2 cellular contexts compared by ENCODE assay signal in the genomic region with DNA sequence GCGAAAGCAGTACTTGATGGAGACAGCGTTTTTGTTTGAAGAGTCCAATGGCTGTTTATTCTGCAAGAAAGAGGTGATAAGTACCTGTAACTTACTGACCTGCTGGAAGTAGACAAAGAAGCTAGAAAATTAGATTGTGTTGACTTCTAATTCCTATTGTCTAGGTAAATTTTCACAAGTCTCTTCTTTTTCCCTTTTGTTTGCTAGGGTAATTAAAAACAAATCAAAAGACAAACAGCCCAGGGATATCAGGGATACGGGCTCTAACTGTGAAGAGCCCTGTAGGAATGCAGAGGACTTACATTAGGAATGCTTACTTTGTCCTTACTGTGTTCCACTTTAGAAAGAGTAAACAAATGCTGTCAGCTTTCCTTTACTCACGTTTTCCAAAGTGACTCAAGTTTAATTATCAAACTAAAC.
TF ChIP-seq lines count a peak whose summit lies in the region.

No MANE protein-coding gene starts in this region.

TF ChIP-seq in IMR-90, 13 proteins besides CTCF, POLR2A, EP300 and RAD21:
- TF ChIP-seq CHD1 (IDR thresholded peaks at IDR 0.05; ENCODE audit: low read depth, low read length) (no peak), BHLHE40 (IDR thresholded peaks at IDR 0.05; ENCODE audit: low read depth, low read length) (peak; percentile 92)

TF ChIP-seq in H1, 55 proteins besides CTCF, POLR2A, EP300 and RAD21:
- TF ChIP-seq TEAD4 (IDR thresholded peaks at IDR 0.05; ENCODE audit: low read depth, low read length), result 0 out of 2 replicates have a peak, but pooled peaks have one; percentile 16
- TF ChIP-seq, protein P1, sequence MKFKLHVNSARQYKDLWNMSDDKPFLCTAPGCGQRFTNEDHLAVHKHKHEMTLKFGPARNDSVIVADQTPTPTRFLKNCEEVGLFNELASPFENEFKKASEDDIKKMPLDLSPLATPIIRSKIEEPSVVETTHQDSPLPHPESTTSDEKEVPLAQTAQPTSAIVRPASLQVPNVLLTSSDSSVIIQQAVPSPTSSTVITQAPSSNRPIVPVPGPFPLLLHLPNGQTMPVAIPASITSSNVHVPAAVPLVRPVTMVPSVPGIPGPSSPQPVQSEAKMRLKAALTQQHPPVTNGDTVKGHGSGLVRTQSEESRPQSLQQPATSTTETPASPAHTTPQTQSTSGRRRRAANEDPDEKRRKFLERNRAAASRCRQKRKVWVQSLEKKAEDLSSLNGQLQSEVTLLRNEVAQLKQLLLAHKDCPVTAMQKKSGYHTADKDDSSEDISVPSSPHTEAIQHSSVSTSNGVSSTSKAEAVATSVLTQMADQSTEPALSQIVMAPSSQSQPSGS (IDR thresholded peaks at IDR 0.05; ENCODE audit: low read length), result no peak
